8 cellular contexts compared by ENCODE assay signal in the genomic region with DNA sequence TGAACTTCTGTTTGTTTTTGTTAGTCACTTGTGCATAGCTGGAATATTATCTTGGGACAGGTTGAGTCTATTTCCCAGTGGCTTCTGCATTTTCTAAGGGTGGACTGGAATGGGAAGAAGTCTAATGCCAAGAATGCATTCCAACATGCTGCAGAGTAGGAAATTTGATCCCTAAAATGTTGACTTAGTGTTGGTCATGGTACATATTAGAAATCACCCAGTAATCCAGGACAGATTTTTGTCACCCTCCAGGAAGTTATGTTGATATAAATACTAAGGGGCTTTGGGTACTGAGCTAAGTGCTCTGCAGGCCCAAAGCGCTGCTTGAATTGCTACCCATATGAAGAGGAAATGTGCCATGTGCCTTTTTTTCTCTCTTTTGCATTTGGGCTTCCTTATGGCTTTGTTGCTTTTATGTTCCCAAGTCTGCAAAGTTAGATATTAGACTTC. TPM values are rescaled to one million over a fixed set of nuclear protein-coding genes. Genes with fewer than 3 reads are reported as not detected.
A peak's percentile ranks its signal among the peaks of the same experiment; 100 is the strongest.
DNase-seq lines count a peak whose midpoint lies in the region; ATAC-seq, FAIRE-seq and TF ChIP-seq lines count a peak whose summit lies in the region.

No MANE protein-coding gene starts in this region.

- peaks cover 36% of the 10 kb centered on the region for H3K36me3 Mint-ChIP-seq in activated naive CD8-positive, alpha-beta T cell treated with anti-CD3 and anti-CD28 coated beads, Interleukin-2, amount 50 U/mL, for 24 hours (ENCODE audit: low read depth)

- intact Hi-C loops in Right ventricle myocardium inferior (cut with DNase I), result no loop called here

- H3K27me3 Mint-ChIP-seq in activated naive CD8-positive, alpha-beta T cell treated with anti-CD3 and anti-CD28 coated beads, Interleukin-2, amount 50 U/mL, for 24 hours, result no peaks in the 10 kb centered on the region

- H3K27me3 ChIP-seq in cardiac muscle cell, result no peaks in the 10 kb centered on the region

- peaks cover 43% of the 10 kb centered on the region for H3K4me1 Mint-ChIP-seq in activated naive CD8-positive, alpha-beta T cell treated with anti-CD3 and anti-CD28 coated beads, Interleukin-2, amount 50 U/mL, for 24 hours

- ATAC-seq in Right ventricle myocardium inferior, result no peak
- ATAC-seq in activated naive CD8-positive, alpha-beta T cell treated with anti-CD3 and anti-CD28 coated beads, Interleukin-2, amount 50 U/mL, for 24 hours, result no peak

- peak overlapping the region; percentile 51 for H3K27ac ChIP-seq in cardiac muscle cell

- no peak for TF ChIP-seq CTCF in cardiac muscle cell (IDR thresholded peaks at IDR 0.05; ENCODE audit: low read depth, low read length)

- H3K9me3 Mint-ChIP-seq in activated naive CD8-positive, alpha-beta T cell treated with anti-CD3 and anti-CD28 coated beads, Interleukin-2, amount 50 U/mL, for 24 hours, result no peaks in the 10 kb centered on the region

- H3K4me3 Mint-ChIP-seq in activated naive CD8-positive, alpha-beta T cell treated with anti-CD3 and anti-CD28 coated beads, Interleukin-2, amount 50 U/mL, for 24 hours, result peak overlapping the region; percentile 52

- DNase-seq in cardiac muscle cell (ENCODE audit: low read depth in 1 of 2, low spot score in 1 of 2), result peak in 1 of 2 donors; percentile 70
- DNase-seq in Right ventricle myocardium inferior (ENCODE audit: missing footprints), result no peak
- no peak for DNase-seq in activated naive CD8-positive, alpha-beta T cell treated with anti-CD3 and anti-CD28 coated beads, Interleukin-2, amount 50 U/mL, for 24 hours
- DNase-seq in left kidney (ENCODE audit: low read depth, low spot score), result peak; percentile 45
- DNase-seq in urothelium cell line (ENCODE audit: low spot score), result peak; percentile 29
- no peak for DNase-seq in NCI-H1436 treated with DMSO at 0.1 percent for 48 hours (lab: John Stamatoyannopoulos, UW)
- no peak for DNase-seq in NCI-H82 (lab: John Stamatoyannopoulos, UW)
- DNase-seq in SHP77 treated with DMSO at 0.1 percent for 48 hours (lab: John Stamatoyannopoulos, UW), result no peak

- no peaks in the 10 kb centered on the region for H3K9me3 ChIP-seq in cardiac muscle cell (ENCODE audit: low read depth)

- H3K4me1 ChIP-seq in cardiac muscle cell (ENCODE audit: low read depth), result peaks cover 46% of the 10 kb centered on the region

- FAIRE-seq in urothelium cell line (lab: Jason Lieb, UNC), result no peak

- H3K27ac Mint-ChIP-seq in activated naive CD8-positive, alpha-beta T cell treated with anti-CD3 and anti-CD28 coated beads, Interleukin-2, amount 50 U/mL, for 24 hours, result peak overlapping the region; percentile 76

- H3K36me3 ChIP-seq in cardiac muscle cell, result peaks cover 3% of the 10 kb centered on the region

- no peak overlapping the region for H3K4me3 ChIP-seq in cardiac muscle cell

RNA-seq across cellular contexts. Expression of gene ARID1A, which starts 10.0 kb away (rescaled TPM):
- 52.9 and 93.3 TPM in 2 replicates for total RNA-seq in cardiac muscle cell
- 28.5 and 43.1 TPM in 2 replicates for polyA plus RNA-seq in cardiac muscle cell
- total RNA-seq in Right ventricle myocardium inferior, result 27.5 TPM

Comparison
In these comparisons a context has a peak if more than half of its experiments do, and no peak if none do; other contexts are left out.
1. DNase-seq: peak in left kidney (single experiment) and urothelium cell line (single experiment); none in Right ventricle myocardium inferior (single experiment), activated naive CD8-positive, alpha-beta T cell treated with anti-CD3 and anti-CD28 coated beads, Interleukin-2, amount 50 U/mL, for 24 hours (single experiment), NCI-H1436 treated with DMSO at 0.1 percent for 48 hours (single experiment), NCI-H82 (single experiment) and SHP77 treated with DMSO at 0.1 percent for 48 hours (single experiment).